In genomic region chr10:60417898-60418297, GRCh38 we compare ENCODE assay signal across 1 cellular context.
TF ChIP-seq lines count a peak whose summit lies in the region.

No MANE protein-coding gene starts in this region.

TF ChIP-seq in SK-N-SH treated with all-trans-retinoic acid at 6 μM for 48 hours, 23 proteins besides CTCF, POLR2A, EP300 and RAD21 (continued from another document):
- no peak for TF ChIP-seq PPARA (CRISPR knock-in tag; IDR thresholded peaks at IDR 0.05; ENCODE audit: borderline replicate concordance)
- no peak for TF ChIP-seq ARNTL (CRISPR knock-in tag; IDR thresholded peaks at IDR 0.05; ENCODE audit: borderline replicate concordance, low read depth)
- TF ChIP-seq ZFP3 (CRISPR knock-in tag; IDR thresholded peaks at IDR 0.05) = no peak
- no peak for TF ChIP-seq ZC3H10 (CRISPR knock-in tag; IDR thresholded peaks at IDR 0.05)
- TF ChIP-seq TCF4 (CRISPR knock-in tag; IDR thresholded peaks at IDR 0.05; ENCODE audit: borderline replicate concordance) = no peak
- TF ChIP-seq BACH2 (CRISPR knock-in tag; IDR thresholded peaks at IDR 0.05; ENCODE audit: borderline replicate concordance) = no peak
- no peak for TF ChIP-seq OSR1 (CRISPR knock-in tag; IDR thresholded peaks at IDR 0.05)
- no peak for TF ChIP-seq RARB (CRISPR knock-in tag; IDR thresholded peaks at IDR 0.05)
- no peak for TF ChIP-seq TSHZ2 (CRISPR knock-in tag; IDR thresholded peaks at IDR 0.05)
- TF ChIP-seq CREB5 (CRISPR knock-in tag; IDR thresholded peaks at IDR 0.05; ENCODE audit: low read depth) = no peak
- TF ChIP-seq ISL1 (CRISPR knock-in tag; IDR thresholded peaks at IDR 0.05) = no peak; the same call in 1 of the 2 replicates
- no peak for TF ChIP-seq CSDC2 (CRISPR knock-in tag; IDR thresholded peaks at IDR 0.05)
- TF ChIP-seq PATZ1 (CRISPR knock-in tag; IDR thresholded peaks at IDR 0.05; ENCODE audit: borderline replicate concordance) = no peak
- TF ChIP-seq SNAI2 (CRISPR knock-in tag; IDR thresholded peaks at IDR 0.05) = no peak
- no peak for TF ChIP-seq TOX (CRISPR knock-in tag; IDR thresholded peaks at IDR 0.05; ENCODE audit: borderline replicate concordance)
- no peak for TF ChIP-seq ZFP30 (CRISPR knock-in tag; IDR thresholded peaks at IDR 0.05)
- no peak for TF ChIP-seq GLIS3 (CRISPR knock-in tag; IDR thresholded peaks at IDR 0.05)
